Comparison of ENCODE assay signal across 16 cellular contexts in the genomic region with DNA sequence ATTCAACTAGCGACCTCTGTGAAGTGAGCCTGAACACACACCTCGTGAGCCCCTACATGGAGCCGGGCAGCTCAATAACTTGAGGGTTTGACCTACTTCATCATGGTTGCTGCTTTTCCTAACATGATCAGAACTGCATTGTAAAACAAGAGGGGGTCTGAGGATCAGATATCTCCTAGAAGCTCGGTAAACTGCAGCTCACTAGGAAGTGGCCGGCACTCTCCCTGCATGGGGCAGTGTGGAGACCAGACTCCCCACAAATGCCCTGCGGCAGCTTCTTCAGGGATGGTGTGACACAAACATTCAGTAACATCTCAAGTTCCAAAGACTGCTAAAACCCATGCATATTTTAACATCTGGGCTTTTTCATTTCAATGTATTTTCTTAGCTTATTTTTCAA.
"Had no signal": no experiment of that assay in that cellular context is flagged by ENCODE, and none has a peak within 500 bp of the region (broad histone marks: within the 10 kb centered on the region; RNA-seq: fewer than 3 reads in every experiment).

No MANE protein-coding gene starts in this region.

- H3K4me2 ChIP-seq: smooth muscle cell had no signal

- H3K36me3 ChIP-seq: pancreas had no signal

- H3K9me3 Mint-ChIP-seq: immature natural killer cell; naive thymus-derived CD4-positive, alpha-beta T cell; neural crest cell had no signal

- ATAC-seq: esophagus mucosa; naive thymus-derived CD4-positive, alpha-beta T cell; pancreas; right cardiac atrium; stimulated activated naive CD8-positive, alpha-beta T cell treated with anti-CD3 and anti-CD28 coated beads, Interleukin-15, Interleukin-2, amounts not matched to agents 100 U/mL and 50 U/mL, for 24 hours; upper lobe of right lung had no signal

- H3K4me1 Mint-ChIP-seq: immature natural killer cell had no signal

- H3K27me3 ChIP-seq: heart right ventricle, pancreas, tibial artery, upper lobe of right lung, vagina had no signal

- H3K4me3 ChIP-seq: coronary artery, heart right ventricle, pancreas, smooth muscle cell, tibial artery, upper lobe of right lung, vagina had no signal

- H3K4me3 Mint-ChIP-seq: immature natural killer cell; naive thymus-derived CD4-positive, alpha-beta T cell; neural crest cell had no signal

- H3K9me3 ChIP-seq: heart right ventricle, pancreas, tibial artery, upper lobe of right lung, vagina had no signal

- DNase-seq: effector CD4-positive, alpha-beta T cell; heart right ventricle; immature natural killer cell; naive thymus-derived CD4-positive, alpha-beta T cell; pancreas; right cardiac atrium; stimulated activated CD4-positive, alpha-beta T cell treated with anti-CD3 and anti-CD28 coated beads, Interleukin-2, amount 100 ng/mL, for 48 hours; stimulated activated naive CD8-positive, alpha-beta T cell treated with anti-CD3 and anti-CD28 coated beads, Interleukin-15, Interleukin-2, amounts not matched to agents 100 U/mL and 50 U/mL, for 24 hours; tibial artery; upper lobe of right lung had no signal

- H3K36me3 Mint-ChIP-seq: immature natural killer cell; naive thymus-derived CD4-positive, alpha-beta T cell had no signal

- H3K27ac ChIP-seq: coronary artery, heart right ventricle, pancreas, tibial artery, upper lobe of right lung, vagina had no signal

- H3K27ac Mint-ChIP-seq: immature natural killer cell; naive thymus-derived CD4-positive, alpha-beta T cell; progenitor cell of endocrine pancreas had no signal
